Comparison of ENCODE assay signal across 30 cellular contexts in the genomic region with DNA sequence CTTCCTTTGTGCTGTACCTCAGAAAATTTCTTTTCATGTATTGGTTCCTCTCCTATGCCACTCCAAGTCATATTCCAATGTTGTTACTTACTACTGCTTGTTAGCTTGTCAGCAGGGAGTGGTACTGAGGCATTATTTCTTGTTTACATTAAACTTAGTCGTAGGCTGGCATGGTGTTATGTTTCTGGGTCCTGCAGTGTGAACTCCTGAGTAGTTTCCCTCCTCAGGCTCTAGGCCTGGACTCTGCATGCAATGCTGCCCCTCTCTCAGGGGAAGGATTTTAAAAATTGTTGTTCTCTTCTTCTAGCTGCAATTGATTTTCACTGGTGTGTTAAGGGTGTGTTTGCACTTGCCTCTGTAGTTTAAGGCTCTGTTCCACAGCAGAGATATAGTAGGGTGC.
"Had no signal": no experiment of that assay in that cellular context is flagged by ENCODE, and none has a peak within 500 bp of the region (broad histone marks: within the 10 kb centered on the region; RNA-seq: fewer than 3 reads in every experiment).

No MANE protein-coding gene starts in this region.

- H3K4me1 Mint-ChIP-seq: activated CD4-positive, alpha-beta T cell treated with anti-CD3 and anti-CD28 coated beads, Interleukin-2, amount 10 ng/mL, durations not matched to agents 24 days and 14 days; activated naive CD8-positive, alpha-beta T cell treated with anti-CD3 and anti-CD28 coated beads, Interleukin-2, amount 10 ng/mL, durations not matched to agents 7 days and 5 days; naive thymus-derived CD8-positive, alpha-beta T cell; neural crest cell had no signal

- H3K27me3 ChIP-seq: ascending aorta, cardiac muscle cell, colonic mucosa, dorsolateral prefrontal cortex, gastrocnemius medialis, hepatocyte, right lobe of liver, tibial nerve had no signal

- H3K4me2 ChIP-seq: hepatocyte had no signal

- H3K4me1 ChIP-seq: ascending aorta, colonic mucosa, gastrocnemius medialis, right lobe of liver, tibial nerve had no signal

- ATAC-seq: activated CD4-positive, CD25-positive, alpha-beta regulatory T cell treated with anti-CD3 and anti-CD28 coated beads, Interleukin-2, amount 50 U/mL, for 24 hours; gastrocnemius medialis; left cardiac atrium; naive thymus-derived CD8-positive, alpha-beta T cell; right lobe of liver had no signal

- H3K27me3 Mint-ChIP-seq: activated CD4-positive, alpha-beta memory T cell treated with anti-CD3 and anti-CD28 coated beads for 36 hours; activated CD4-positive, alpha-beta T cell treated with anti-CD3 and anti-CD28 coated beads, Interleukin-2, amount 10 ng/mL, durations not matched to agents 24 days and 14 days; activated naive CD8-positive, alpha-beta T cell treated with anti-CD3 and anti-CD28 coated beads, Interleukin-2, amount 10 ng/mL, durations not matched to agents 7 days and 5 days; brain had no signal

- H3K4me3 ChIP-seq: ascending aorta, cardiac muscle cell, colonic mucosa, dorsolateral prefrontal cortex, gastrocnemius medialis, hepatocyte, right lobe of liver, tibial nerve had no signal

- H3K4me3 Mint-ChIP-seq: activated CD4-positive, alpha-beta memory T cell treated with anti-CD3 and anti-CD28 coated beads for 36 hours; activated CD4-positive, alpha-beta T cell treated with anti-CD3 and anti-CD28 coated beads, Interleukin-2, amount 10 ng/mL, durations not matched to agents 24 days and 14 days; activated naive CD4-positive, alpha-beta T cell treated with anti-CD3 and anti-CD28 coated beads for 36 hours; activated naive CD8-positive, alpha-beta T cell treated with anti-CD3 and anti-CD28 coated beads, Interleukin-2, amount 10 ng/mL, durations not matched to agents 7 days and 5 days; activated T-helper 1 cell treated with anti-CD3 and anti-CD28 coated beads, Interleukin-12 subunit alpha, Interleukin-12 subunit beta, Interleukin-2, Interleukin-4 antibody, amounts not matched to agents 30 ng/mL and 10 ng/mL and 1 ng/mL, durations not matched to agents 14 hours and 24 hours and 36 hours; brain; naive thymus-derived CD8-positive, alpha-beta T cell; neural crest cell had no signal

- H3K27ac Mint-ChIP-seq: activated CD4-positive, alpha-beta memory T cell treated with anti-CD3 and anti-CD28 coated beads for 36 hours; activated CD4-positive, alpha-beta T cell treated with anti-CD3 and anti-CD28 coated beads, Interleukin-2, amount 10 ng/mL, durations not matched to agents 24 days and 14 days; activated naive CD4-positive, alpha-beta T cell treated with anti-CD3 and anti-CD28 coated beads for 36 hours; activated naive CD8-positive, alpha-beta T cell treated with anti-CD3 and anti-CD28 coated beads, Interleukin-2, amount 10 ng/mL, durations not matched to agents 7 days and 5 days; activated T-helper 1 cell treated with anti-CD3 and anti-CD28 coated beads, Interleukin-12 subunit alpha, Interleukin-12 subunit beta, Interleukin-2, Interleukin-4 antibody, amounts not matched to agents 30 ng/mL and 10 ng/mL and 1 ng/mL, durations not matched to agents 14 hours and 24 hours and 36 hours; naive thymus-derived CD8-positive, alpha-beta T cell had no signal

- H3K36me3 ChIP-seq: ascending aorta, cardiac muscle cell, colonic mucosa, gastrocnemius medialis, right lobe of liver, tibial nerve had no signal

- H3K27ac ChIP-seq: ascending aorta, cardiac muscle cell, colonic mucosa, dorsolateral prefrontal cortex, gastrocnemius medialis, hepatocyte, right lobe of liver, tibial nerve, VCaP had no signal

- H3K36me3 Mint-ChIP-seq: activated CD4-positive, alpha-beta memory T cell treated with anti-CD3 and anti-CD28 coated beads for 36 hours; activated naive CD8-positive, alpha-beta T cell treated with anti-CD3 and anti-CD28 coated beads, Interleukin-2, amount 10 ng/mL, durations not matched to agents 7 days and 5 days; brain; naive thymus-derived CD8-positive, alpha-beta T cell had no signal

- H3K9me3 Mint-ChIP-seq: activated CD4-positive, alpha-beta memory T cell treated with anti-CD3 and anti-CD28 coated beads for 36 hours; activated CD4-positive, alpha-beta T cell treated with anti-CD3 and anti-CD28 coated beads, Interleukin-2, amount 10 ng/mL, durations not matched to agents 24 days and 14 days; activated naive CD8-positive, alpha-beta T cell treated with anti-CD3 and anti-CD28 coated beads, Interleukin-2, amount 10 ng/mL, durations not matched to agents 7 days and 5 days; activated T-helper 1 cell treated with anti-CD3 and anti-CD28 coated beads, Interleukin-12 subunit alpha, Interleukin-12 subunit beta, Interleukin-2, Interleukin-4 antibody, amounts not matched to agents 30 ng/mL and 10 ng/mL and 1 ng/mL, durations not matched to agents 14 hours and 24 hours and 36 hours; brain; neural crest cell had no signal

- DNase-seq: activated CD4-positive, alpha-beta memory T cell treated with anti-CD3 and anti-CD28 coated beads for 36 hours; activated CD4-positive, alpha-beta T cell treated with anti-CD3 and anti-CD28 coated beads, Interleukin-2, amount 10 ng/mL, durations not matched to agents 24 days and 14 days; activated CD8-positive, alpha-beta memory T cell treated with anti-CD3 and anti-CD28 coated beads, Interleukin-2, amount 50 U/mL, for 4 hours; activated effector memory CD4-positive, alpha-beta T cell treated with anti-CD3 and anti-CD28 coated beads, Interleukin-2, amount 50 U/mL, for 16 hours; activated naive CD4-positive, alpha-beta T cell treated with anti-CD3 and anti-CD28 coated beads for 36 hours; activated naive CD8-positive, alpha-beta T cell treated with anti-CD3 and anti-CD28 coated beads, Interleukin-2, amount 10 ng/mL, durations not matched to agents 7 days and 5 days; activated T-cell treated with anti-CD3 and anti-CD28 coated beads, Interleukin-2, amount 50 U/mL, for 1 hour; cerebellar nuclear complex; colonic mucosa; dorsolateral prefrontal cortex; effector memory CD4-positive, alpha-beta T cell; gastrocnemius medialis; glutamatergic neuron; islet precursor cell; left cardiac atrium; midbrain; naive thymus-derived CD8-positive, alpha-beta T cell; right lobe of liver; stimulated activated CD4-positive, alpha-beta T cell treated with anti-CD3 and anti-CD28 coated beads, Interleukin-2, amount 100 ng/mL, for 48 hours; stimulated activated naive CD4-positive, alpha-beta T cell treated with Interleukin-2 at 50 U/mL for 16 hours; T-helper 9 cell had no signal

- H3K79me2 ChIP-seq: hepatocyte had no signal
